31 cellular contexts compared by ENCODE assay signal in the genomic region with DNA sequence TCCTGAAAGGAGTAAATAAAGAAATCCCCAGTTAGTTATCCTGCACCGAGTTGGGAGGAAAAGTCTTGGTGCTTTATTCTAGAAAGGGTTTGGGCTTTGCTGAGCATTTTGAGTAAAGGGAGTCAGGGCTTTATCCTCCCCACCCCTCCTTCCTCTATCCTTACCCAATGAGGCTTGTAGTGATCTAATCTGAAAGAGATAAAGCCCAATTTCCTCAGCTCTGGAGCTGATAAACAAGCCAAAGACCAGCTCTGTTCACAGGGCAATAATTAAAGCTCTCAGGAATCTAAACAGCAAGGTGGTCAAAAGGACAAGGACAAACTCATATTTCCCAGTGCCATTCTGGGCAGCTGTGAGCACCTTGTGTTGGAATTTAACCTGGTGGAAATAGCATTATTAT.
DNase-seq lines count a peak whose midpoint lies in the region; ATAC-seq and TF ChIP-seq lines count a peak whose summit lies in the region.
"Had no signal": no experiment of that assay in that cellular context is flagged by ENCODE, and none has a peak within 500 bp of the region (broad histone marks: within the 10 kb centered on the region; RNA-seq: fewer than 3 reads in every experiment).

No MANE protein-coding gene starts in this region.

- no peak overlapping the region for H2AK5ac ChIP-seq in mesendoderm (ENCODE audit: low read length)

- no peak overlapping the region for H3K9ac ChIP-seq in mesendoderm (ENCODE audit: low read length)

- peak overlapping the region; percentile 93 for H3K18ac ChIP-seq in mesendoderm (ENCODE audit: low read length)

- DNase-seq in ELF-1 (ENCODE audit: low read depth, low spot score) (peak; percentile 27), amniotic epithelial cell (ENCODE audit: low read depth) (peak; percentile 48), mesendoderm (peak; percentile 90), retina (peak; percentile 54), NCI-H1436 (lab: John Stamatoyannopoulos, UW) (no peak), HFFc6 (no peak), iPS-NIHi11 (ENCODE audit: low spot score) (no peak)
- DNase-seq: activated CD4-positive, alpha-beta T cell treated with anti-CD3 and anti-CD28 coated beads for 48 hours; activated effector memory CD4-positive, alpha-beta T cell treated with anti-CD3 and anti-CD28 coated beads, Interleukin-2, amount 50 U/mL, for 16 hours; activated naive CD8-positive, alpha-beta T cell treated with anti-CD3 and anti-CD28 coated beads for 36 hours; activated T-cell treated with anti-CD3 and anti-CD28 coated beads, Interleukin-2, amount 50 U/mL, for 24 hours; aorta; CD8-positive, alpha-beta memory T cell; effector CD8-positive, alpha-beta T cell; EL; glutamatergic neuron; H7; IMR-90; mammary epithelial cell; NCI-H510A; RPMI8226; T-cell; WERI-Rb-1 had no signal

- ATAC-seq in HG03039 (IDR thresholded peaks at IDR 0.05; ENCODE audit: unreplicated experiment), result no peak
- ATAC-seq: stimulated activated effector memory CD8-positive, alpha-beta T cell treated with anti-CD3 and anti-CD28 coated beads, Interleukin-12 subunit alpha, Interleukin-12 subunit beta, amount 100 ng/mL, for 72 hours; T-cell had no signal

- H3K27ac Mint-ChIP-seq in HFFc6, result no peak overlapping the region
- H3K27ac Mint-ChIP-seq: activated naive CD8-positive, alpha-beta T cell treated with anti-CD3 and anti-CD28 coated beads for 36 hours; activated T-cell treated with anti-CD3 and anti-CD28 coated beads, Interleukin-2, amount 50 U/mL, for 24 hours; T-cell had no signal

- H3K27me3 Mint-ChIP-seq in HFFc6 (ENCODE audit: insufficient read depth), result no peaks in the 10 kb centered on the region; the same call in 1 of the 2 replicates
- H3K27me3 Mint-ChIP-seq: T-cell had no signal

- no peaks in the 10 kb centered on the region for H3K79me1 ChIP-seq in mesendoderm (ENCODE audit: low read length)

- H3K4me3 ChIP-seq in mesendoderm (ENCODE audit: low read length), result no peak overlapping the region
- H3K4me3 ChIP-seq: cardiac muscle cell, coronary artery, GM12878, SJCRH30, upper lobe of left lung had no signal

- no peak overlapping the region for H3K27ac ChIP-seq in mesendoderm (ENCODE audit: low read depth, low read length)
- H3K27ac ChIP-seq: cardiac muscle cell, coronary artery, epithelial cell of prostate, SJCRH30, upper lobe of left lung, WERI-Rb-1 had no signal

- H2BK5ac ChIP-seq in mesendoderm (ENCODE audit: low read length), result no peak overlapping the region

- no CpG with 5 or more reads among the region's 1 CpG for WGBS in mesendoderm (ENCODE audit: extremely low coverage, insufficient coverage, low lambda C conversion rate)

- no peak overlapping the region for H2BK120ac ChIP-seq in mesendoderm (ENCODE audit: low read depth, low read length)

- no peak overlapping the region for H3K4ac ChIP-seq in mesendoderm (ENCODE audit: low read depth, low read length)

- H3K27me3 ChIP-seq in mesendoderm (ENCODE audit: insufficient read depth, low read length, poor library complexity), result no peaks in the 10 kb centered on the region
- H3K27me3 ChIP-seq: cardiac muscle cell, SJCRH30, upper lobe of left lung had no signal

- no peak overlapping the region for H3K4me2 ChIP-seq in mesendoderm (ENCODE audit: low read length)

- H3K4me1 Mint-ChIP-seq in HFFc6 (ENCODE audit: low read depth), result peaks cover 25% of the 10 kb centered on the region

- H3K4me1 ChIP-seq in mesendoderm (ENCODE audit: control insufficient read depth, low read depth, low read length), result peaks cover 2% of the 10 kb centered on the region

- no peaks in the 10 kb centered on the region for H3K9me3 Mint-ChIP-seq in HFFc6
- H3K9me3 Mint-ChIP-seq: activated T-cell treated with anti-CD3 and anti-CD28 coated beads, Interleukin-2, amount 50 U/mL, for 24 hours; CD8-positive, alpha-beta memory T cell; stimulated activated effector memory CD8-positive, alpha-beta T cell treated with anti-CD3 and anti-CD28 coated beads, Interleukin-12 subunit alpha, Interleukin-12 subunit beta, amount 100 ng/mL, for 72 hours; T-cell had no signal

- H3K23ac ChIP-seq in mesendoderm (ENCODE audit: low read length), result no peak overlapping the region

- no peaks in the 10 kb centered on the region for H3K36me3 Mint-ChIP-seq in HFFc6 (ENCODE audit: low read depth)
- H3K36me3 Mint-ChIP-seq: activated naive CD8-positive, alpha-beta T cell treated with anti-CD3 and anti-CD28 coated beads for 36 hours; CD8-positive, alpha-beta memory T cell; stimulated activated effector memory CD8-positive, alpha-beta T cell treated with anti-CD3 and anti-CD28 coated beads, Interleukin-12 subunit alpha, Interleukin-12 subunit beta, amount 100 ng/mL, for 72 hours; T-cell had no signal

- H3K79me2 ChIP-seq in mesendoderm (ENCODE audit: control insufficient read depth, insufficient read depth, low read length), result no peaks in the 10 kb centered on the region

- no peak overlapping the region for H4K5ac ChIP-seq in mesendoderm (ENCODE audit: low read length)

- no peak overlapping the region for H4K8ac ChIP-seq in mesendoderm (ENCODE audit: low read depth, low read length)

- no peak overlapping the region for H3K4me3 Mint-ChIP-seq in HFFc6
- H3K4me3 Mint-ChIP-seq: activated naive CD8-positive, alpha-beta T cell treated with anti-CD3 and anti-CD28 coated beads for 36 hours; activated T-cell treated with anti-CD3 and anti-CD28 coated beads, Interleukin-2, amount 50 U/mL, for 24 hours; CD8-positive, alpha-beta memory T cell; stimulated activated effector memory CD8-positive, alpha-beta T cell treated with anti-CD3 and anti-CD28 coated beads, Interleukin-12 subunit alpha, Interleukin-12 subunit beta, amount 100 ng/mL, for 72 hours; T-cell had no signal

- H2BK15ac ChIP-seq in mesendoderm (replicated peaks; ENCODE audit: low read depth), result no peak overlapping the region

- no peaks in the 10 kb centered on the region for H3K36me3 ChIP-seq in mesendoderm (ENCODE audit: control insufficient read depth, insufficient read depth, low read length)
- H3K36me3 ChIP-seq: cardiac muscle cell, SJCRH30, upper lobe of left lung, WERI-Rb-1 had no signal

- H3K56ac ChIP-seq in mesendoderm (ENCODE audit: low read length), result no peak overlapping the region

- TF ChIP-seq CTCF in HFFc6 (IDR thresholded peaks at IDR 0.05), result no peak

Comparison
In these comparisons a context has a peak if more than half of its experiments do, and no peak if none do; other contexts are left out.
1. DNase-seq: peak in ELF-1 (single experiment), amniotic epithelial cell (single experiment), mesendoderm (single experiment) and retina (single experiment); none in NCI-H1436 (single experiment), HFFc6 (single experiment) and iPS-NIHi11 (single experiment).